Comparison of ENCODE assay signal across 13 cellular contexts in the genomic region with DNA sequence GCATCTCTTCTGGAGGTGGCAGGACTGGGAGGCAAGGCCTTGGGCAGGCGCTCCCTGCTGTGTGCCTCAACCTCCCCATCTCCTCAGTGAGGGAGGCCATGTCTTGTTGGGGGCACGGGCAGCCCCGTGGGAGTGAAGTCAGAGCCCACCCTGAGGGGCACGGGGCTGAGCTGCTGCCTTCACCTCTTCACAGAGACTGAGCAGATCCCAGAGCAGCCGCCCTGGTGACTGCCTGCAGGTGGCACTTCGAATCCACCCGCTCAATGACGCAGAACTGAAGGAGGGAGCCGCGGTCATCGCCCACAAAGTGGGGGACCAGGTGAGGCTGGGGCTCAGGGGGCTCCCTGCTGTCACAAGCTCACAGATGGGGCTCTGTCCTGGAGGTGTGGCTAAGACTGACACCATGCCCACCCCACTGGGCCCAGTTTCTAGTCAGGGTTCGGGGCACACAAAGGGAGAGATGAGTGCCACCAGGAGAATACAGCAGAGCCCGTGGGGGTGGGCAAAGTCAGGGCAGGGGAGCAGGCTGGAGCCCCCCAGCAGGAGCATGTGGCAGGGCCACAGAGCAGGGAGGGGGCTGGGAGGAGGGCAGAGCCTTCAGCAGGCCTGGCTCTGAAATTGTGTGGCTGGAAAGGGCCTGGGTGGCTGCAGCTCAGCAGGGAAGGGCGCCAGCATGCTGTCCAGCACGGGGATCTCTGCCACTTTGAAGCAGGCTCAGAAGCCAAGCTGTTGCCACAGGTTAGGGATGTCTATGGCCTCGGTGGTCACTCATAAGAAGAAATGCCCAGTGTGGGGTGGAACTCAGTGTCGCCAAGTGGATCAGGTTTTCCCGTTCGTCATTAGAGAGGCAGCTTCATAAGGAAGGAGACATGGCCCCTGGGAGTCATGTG. TPM values are rescaled to one million over a fixed set of nuclear protein-coding genes. Genes with fewer than 3 reads are reported as not detected.
DNase-seq lines count a peak whose midpoint lies in the region; ATAC-seq, FAIRE-seq and TF ChIP-seq lines count a peak whose summit lies in the region.
"Had no signal": no experiment of that assay in that cellular context is flagged by ENCODE, and none has a peak within 500 bp of the region (broad histone marks: within the 10 kb centered on the region; RNA-seq: fewer than 3 reads in every experiment).

No MANE protein-coding gene starts in this region.

- FAIRE-seq in D721Med (lab: Jason Lieb, UNC) (no peak), K562 (lab: Jason Lieb, UNC) (no peak)

- H3K36me3 ChIP-seq in K562 (ENCODE audit: control insufficient read depth, insufficient read depth, low read length), result peaks cover 35% of the 10 kb centered on the region; the same call in 2 of the 3 replicates
- H3K36me3 ChIP-seq in body of pancreas (replicated peaks in 1 of 2; ENCODE audit: insufficient read depth in 1 of 2, low read depth in 2 of 2), result peaks cover 0 to 22% of the 10 kb centered on the region in 2 donors

- POLR2A ChIA-PET in K562 (lab: Yijun Ruan, JAX), result interaction anchor here (0.9 to 1.6 kb wide), 5 partner anchors 9 to 26 kb away, joined by 4 to 10 read pairs (median 5); no protein-coding TSS in a partner anchor

- H3K4me1 ChIP-seq in K562 (replicated peaks in 1 of 2; ENCODE audit: control insufficient read depth in 2 of 2, insufficient read depth in 2 of 2, low read length in 2 of 2) (peaks cover 0 to 45% of the 10 kb centered on the region in 2 experiments; a peak in 2 of 5 replicates), body of pancreas (no peaks in the 10 kb centered on the region)

- TF ChIP-seq POLR2A in K562 (conservative IDR thresholded peaks at IDR 0.05) (no peak), body of pancreas (IDR thresholded peaks at IDR 0.05) (no peak)

- in situ Hi-C loops in K562 (cut with MboI), result no loop called here

- no peak overlapping the region for H3K4me3 Mint-ChIP-seq in nephron progenitor cell
- H3K4me3 Mint-ChIP-seq: naive thymus-derived CD8-positive, alpha-beta T cell; T-cell had no signal

- intact Hi-C loops in K562 (cut with micrococcal nuclease), result no loop called here
- intact Hi-C loops in body of pancreas (cut with DNase I), result no loop called here

- H3K27me3 Mint-ChIP-seq in nephron progenitor cell (ENCODE audit: low read depth, poor library complexity), result no peaks in the 10 kb centered on the region
- H3K27me3 Mint-ChIP-seq: naive thymus-derived CD8-positive, alpha-beta T cell; T-cell had no signal

- CTCF ChIA-PET in K562 (lab: Yijun Ruan, JAX; ENCODE audit: low intra/inter-chr PET ratio), result interaction anchor here (0.9 kb wide), 1 partner anchor 84 kb away, joined by 4 read pairs; no protein-coding TSS in a partner anchor

- H4K20me1 ChIP-seq in K562 (replicated peaks; ENCODE audit: control insufficient read depth, insufficient read depth, low read length), result peaks cover 8% of the 10 kb centered on the region; the same call in 1 of the 2 replicates

- no peak overlapping the region for H3K4me3 ChIP-seq in K562
- H3K4me3 ChIP-seq in body of pancreas, result no peak overlapping the region
- H3K4me3 ChIP-seq: left ventricle myocardium inferior had no signal

- no peaks in the 10 kb centered on the region for H3K9me1 ChIP-seq in K562 (ENCODE audit: control insufficient read depth, insufficient read depth, low read length)

- H3K27me3 ChIP-seq in K562 (ENCODE audit: control insufficient read depth in 2 of 2, insufficient read depth in 2 of 2, low read length in 2 of 2) (no peaks in the 10 kb centered on the region), body of pancreas (no peaks in the 10 kb centered on the region)

- DNase-seq in D721Med (ENCODE audit: insufficient read length, low spot score) (no peak), K562 (ENCODE audit: extremely low read depth in 1 of 4, low spot score in 3 of 4) (no peak), nephron progenitor cell (no peak), NCI-H69 (lab: John Stamatoyannopoulos, UW) (no peak), body of pancreas (no peak), NCI-H1694 (lab: John Stamatoyannopoulos, UW) (no peak)
- DNase-seq: activated CD4-positive, alpha-beta T cell treated with anti-CD3 and anti-CD28 coated beads, Interleukin-2, amount 50 U/mL, for 1 hour; activated gamma-delta T cell; left ventricle myocardium inferior; NCI-H2171 treated with DMSO at 0.1 percent for 48 hours; T-cell had no signal

- no peak overlapping the region for H3K27ac ChIP-seq in K562 (ENCODE audit: extremely low read depth, low read depth, low read length)
- H3K27ac ChIP-seq in body of pancreas, result no peak overlapping the region
- H3K27ac ChIP-seq: left ventricle myocardium inferior had no signal

- no peak overlapping the region; a peak in 1 of 4 replicates for H3K9ac ChIP-seq in K562 (ENCODE audit: insufficient read depth in 1 of 2, low read depth in 2 of 2, low read length in 2 of 2)

- peak in 1 of 2 experiments; percentile 22; a peak in 2 of 4 replicates for TF ChIP-seq RAD21 in K562 (CRISPR knock-in tag; conservative IDR thresholded peaks at IDR 0.05 in 1 of 2, IDR thresholded peaks at IDR 0.05 in 1 of 2)

- peaks cover 13% of the 10 kb centered on the region for H3K36me3 Mint-ChIP-seq in nephron progenitor cell (ENCODE audit: low read depth)

- no peak overlapping the region for H3K4me2 ChIP-seq in K562 (ENCODE audit: insufficient read depth, low read length)

- H3K9me3 ChIP-seq in K562 (replicated peaks; ENCODE audit: control insufficient read depth, insufficient read depth, low read depth, low read length), result no peaks in the 10 kb centered on the region
- no peaks in the 10 kb centered on the region for H3K9me3 ChIP-seq in body of pancreas
- H3K9me3 ChIP-seq: left ventricle myocardium inferior had no signal

- ATAC-seq in K562, result no peak
- ATAC-seq in body of pancreas, result no peak
- ATAC-seq: naive thymus-derived CD8-positive, alpha-beta T cell had no signal

- no peak for TF ChIP-seq EP300 in K562 (IDR thresholded peaks at IDR 0.05; ENCODE audit: low read length)

- no peaks in the 10 kb centered on the region for H3K79me2 ChIP-seq in K562 (ENCODE audit: control insufficient read depth, insufficient read depth, low read length)

- WGBS in K562 (ENCODE audit: insufficient coverage, low coverage, missing lambda C conversion rate), result 94% methylated on average over 16 of the region's 19 CpGs
- WGBS in body of pancreas, 2 donors, result 91 to 94% methylated on average over 3 to 19 of the region's 19 CpGs

- H3K4me1 Mint-ChIP-seq in nephron progenitor cell, result peaks cover 5% of the 10 kb centered on the region
- H3K4me1 Mint-ChIP-seq: T-cell had no signal

- H3K27ac Mint-ChIP-seq in nephron progenitor cell, result peak overlapping the region; percentile 69
- H3K27ac Mint-ChIP-seq: T-cell had no signal

- TF ChIP-seq CTCF in D721Med (IDR thresholded peaks at IDR 0.05; ENCODE audit: insufficient read depth, missing control alignments) (peak; percentile 16), LNCAP (IDR thresholded peaks at IDR 0.05) (0 out of 2 replicates have a peak, but pooled peaks have one; percentile 10), K562 (IDR thresholded peaks at IDR 0.05 in 2 of 3, conservative IDR thresholded peaks at IDR 0.05 in 1 of 3; ENCODE audit: insufficient read depth in 2 of 3, low read depth in 1 of 3, low read length in 3 of 3) (peak in 2 of 3 experiments; percentile 7 to 16; a peak in 1 of 6 replicates), nephron progenitor cell (IDR thresholded peaks at IDR 0.05) (no peak), body of pancreas (IDR thresholded peaks at IDR 0.05) (no peak)

- H2AFZ ChIP-seq in K562 (ENCODE audit: low read depth, low read length), result no peak overlapping the region

- H3K9me3 Mint-ChIP-seq in nephron progenitor cell, result no peaks in the 10 kb centered on the region
- H3K9me3 Mint-ChIP-seq: naive thymus-derived CD8-positive, alpha-beta T cell; T-cell had no signal

- BruUV-seq in K562 (replicated peaks; lab: Mats Ljungman, UMichigan), result no TSS peak

RNA-seq across cellular contexts. Expression of a gene that starts 18.8 kb away (rescaled TPM):
- total RNA-seq in K562 (2011; cell fraction: chromatin; rRNA removed; ENCODE audit: low replicate concordance), result 5.2 and 11.8 TPM in 2 replicates
- 6.2 and 7.2 TPM in 2 replicates for total RNA-seq in K562 (2011; cell fraction: nucleolus; rRNA removed)
- total RNA-seq in K562 (2011; cell fraction: nucleoplasm; rRNA removed), result 5.4 and 5.7 TPM in 2 replicates
- total RNA-seq in K562 (2014; rRNA removed), result 8.2 and 8.9 TPM in 2 replicates
- 0.84 and 1.1 TPM in 2 replicates for total RNA-seq in K562 (2014; rRNA removed; fragmentation: Illumina TruSeq; extraction: Trizol)
- total RNA-seq in K562 (2015; rRNA removed; fragmentation: Illumina TruSeq; extraction: Trizol), result 4.0 and 4.2 TPM in 2 replicates
- 17.3 and 19.8 TPM in 2 replicates for total RNA-seq in K562 (2021)
- 3.6 and 6.8 TPM in 2 replicates for polyA plus RNA-seq in K562 (2011; rRNA removed)
- 10.4 and 21.4 TPM in 2 replicates for polyA plus RNA-seq in K562 (2011; cell fraction: cytosol; rRNA removed)
- 5.1 and 6.2 TPM in 2 replicates for polyA plus RNA-seq in K562 (2011; cell fraction: nucleus; rRNA removed)
- 10.2 and 24.4 TPM in 2 replicates for polyA plus RNA-seq in K562 (2012)
- polyA plus RNA-seq in K562 (2014; fragmentation: Illumina TruSeq; extraction: Trizol), result 2.1 and 5.7 TPM in 2 replicates
- polyA plus RNA-seq in K562 (2014; fragmentation: Nextera tagmentation; extraction: Ambion mirVana), result under 1 TPM; 0.18 to 0.24 TPM
- polyA plus RNA-seq in K562 (2014; rRNA removed), result 10.3 and 10.6 TPM in 2 replicates
- 1.3 and 1.8 TPM in 2 replicates for polyA minus RNA-seq in K562 (2011; rRNA and poly(A)+ RNA removed)
- polyA minus RNA-seq in K562 (2011; cell fraction: cytosol; rRNA and poly(A)+ RNA removed), result 6.8 and 9.4 TPM in 2 replicates
- 1.6 and 2.2 TPM in 2 replicates for polyA minus RNA-seq in K562 (2011; cell fraction: nucleus; rRNA and poly(A)+ RNA removed)
- total RNA-seq in body of pancreas, result 10 to 100 TPM in 1 of 2 donors, 1 to 10 TPM in 1; 4.7 to 11.2 TPM

RNA-seq across cellular contexts. Expression of a gene that starts 30.0 kb away (rescaled TPM):
- total RNA-seq in K562 (2011; cell fraction: chromatin; rRNA removed; ENCODE audit: low replicate concordance), result 583 and 880 TPM in 2 replicates
- total RNA-seq in K562 (2011; cell fraction: nucleolus; rRNA removed), result 353 and 358 TPM in 2 replicates
- 465 and 579 TPM in 2 replicates for total RNA-seq in K562 (2011; cell fraction: nucleoplasm; rRNA removed)
- total RNA-seq in K562 (2014; rRNA removed), result 334 and 358 TPM in 2 replicates
- 357 and 410 TPM in 2 replicates for total RNA-seq in K562 (2014; rRNA removed; fragmentation: Illumina TruSeq; extraction: Trizol)
- 407 and 420 TPM in 2 replicates for total RNA-seq in K562 (2015; rRNA removed; fragmentation: Illumina TruSeq; extraction: Trizol)
- 387 and 416 TPM in 2 replicates for total RNA-seq in K562 (2021)
- polyA plus RNA-seq in K562 (2011; rRNA removed), result 216 and 279 TPM in 2 replicates
- 139 and 199 TPM in 2 replicates for polyA plus RNA-seq in K562 (2011; cell fraction: cytosol; rRNA removed)
- polyA plus RNA-seq in K562 (2011; cell fraction: nucleus; rRNA removed), result 409 and 424 TPM in 2 replicates
- 202 and 329 TPM in 2 replicates for polyA plus RNA-seq in K562 (2012)
- 494 and 496 TPM in 2 replicates for polyA plus RNA-seq in K562 (2014; fragmentation: Illumina TruSeq; extraction: Trizol)
- 10 to 100 TPM; 25.9 to 57.6 TPM for polyA plus RNA-seq in K562 (2014; fragmentation: Nextera tagmentation; extraction: Ambion mirVana)
- polyA plus RNA-seq in K562 (2014; rRNA removed), result 263 and 278 TPM in 2 replicates
- 295 and 299 TPM in 2 replicates for polyA minus RNA-seq in K562 (2011; rRNA and poly(A)+ RNA removed)
- 126 and 190 TPM in 2 replicates for polyA minus RNA-seq in K562 (2011; cell fraction: cytosol; rRNA and poly(A)+ RNA removed)
- polyA minus RNA-seq in K562 (2011; cell fraction: nucleus; rRNA and poly(A)+ RNA removed), result 97.9 and 165 TPM in 2 replicates
- 100 to 1,000 TPM in 1 of 2 donors, 10 to 100 TPM in 1; 87.2 to 232 TPM for total RNA-seq in body of pancreas

Comparison
In these comparisons a context has a peak if more than half of its experiments do, and no peak if none do; other contexts are left out.
1. CTCF ChIP-seq: peak in D721Med (single experiment), LNCAP (single experiment) and K562 (2 of 3); none in nephron progenitor cell (single experiment) and body of pancreas (0 of 7).